Comparison of ENCODE assay signal across 16 cellular contexts in genomic region chr11:36156486-36157150, GRCh38.
DNase-seq lines count a peak whose midpoint lies in the region; ATAC-seq and TF ChIP-seq lines count a peak whose summit lies in the region.
"Had no signal": no experiment of that assay in that cellular context is flagged by ENCODE, and none has a peak within 500 bp of the region (broad histone marks: within the 10 kb centered on the region; RNA-seq: fewer than 3 reads in every experiment).

No MANE protein-coding gene starts in this region.

- no peaks in the 10 kb centered on the region for H3K36me3 Mint-ChIP-seq in glutamatergic neuron (ENCODE audit: unreplicated experiment)
- H3K36me3 Mint-ChIP-seq in activated CD8-positive, alpha-beta T cell treated with anti-CD3 and anti-CD28 coated beads for 36 hours (ENCODE audit: low read depth) = no peaks in the 10 kb centered on the region
- H3K36me3 Mint-ChIP-seq: naive thymus-derived CD8-positive, alpha-beta T cell had no signal

- DNase-seq in Right ventricle myocardium inferior (ENCODE audit: missing footprints) (no peak), right atrium auricular region (ENCODE audit: low spot score) (no peak), glutamatergic neuron (no peak), uterus (peak; percentile 33 to 34), DMS79 treated with DMSO at 0.1 percent for 48 hours (lab: John Stamatoyannopoulos, UW) (no peak), NCI-H82 (lab: John Stamatoyannopoulos, UW) (no peak)
- no peak for DNase-seq in activated CD8-positive, alpha-beta T cell treated with anti-CD3 and anti-CD28 coated beads for 36 hours
- DNase-seq: activated CD4-positive, alpha-beta T cell treated with anti-CD3 and anti-CD28 coated beads for 4 hours; activated T-cell treated with anti-CD3 and anti-CD28 coated beads, Interleukin-2, amount 50 U/mL, for 4 hours; amniotic stem cell; Calu3; naive thymus-derived CD8-positive, alpha-beta T cell; NCI-H2171 had no signal

- TF ChIP-seq CTCF in right atrium auricular region (IDR thresholded peaks at IDR 0.05) (no peak), glutamatergic neuron (IDR thresholded peaks at IDR 0.05; ENCODE audit: partially characterized antibody, unreplicated experiment) (no peak), uterus (IDR thresholded peaks at IDR 0.05) (no peak)
- TF ChIP-seq CTCF in activated CD8-positive, alpha-beta T cell treated with anti-CD3 and anti-CD28 coated beads for 36 hours (IDR thresholded peaks at IDR 0.05) = no peak

- intact Hi-C loops in Right ventricle myocardium inferior (cut with DNase I) = loop anchor here (10.0 kb wide), 1 partner anchor 98 kb away; no protein-coding TSS in a partner anchor
- intact Hi-C loops in uterus (cut with DNase I; ENCODE audit: low total_unique reads) = no loop called here
- intact Hi-C loops in activated CD8-positive, alpha-beta T cell treated with anti-CD3 and anti-CD28 coated beads for 36 hours (cut with micrococcal nuclease) = no loop called here

- peak overlapping the region; percentile 74 for H3K27ac Mint-ChIP-seq in glutamatergic neuron (ENCODE audit: unreplicated experiment)
- no peak overlapping the region for H3K27ac Mint-ChIP-seq in activated CD8-positive, alpha-beta T cell treated with anti-CD3 and anti-CD28 coated beads for 36 hours
- H3K27ac Mint-ChIP-seq: naive thymus-derived CD8-positive, alpha-beta T cell; T-helper 1 cell treated with Interleukin-12 subunit alpha and Interleukin-12 subunit beta and Interleukin-4 antibody, amounts not matched to agents 30 μg/mL and 1 μg/mL, for 36 hours had no signal

- no peak overlapping the region for H3K4me3 Mint-ChIP-seq in glutamatergic neuron (ENCODE audit: unreplicated experiment)
- H3K4me3 Mint-ChIP-seq in activated CD8-positive, alpha-beta T cell treated with anti-CD3 and anti-CD28 coated beads for 36 hours = no peak overlapping the region
- H3K4me3 Mint-ChIP-seq: activated T-cell treated with anti-CD3 and anti-CD28 coated beads, Interleukin-2, amount 50 U/mL, for 4 hours; naive thymus-derived CD8-positive, alpha-beta T cell; T-helper 1 cell treated with Interleukin-12 subunit alpha and Interleukin-12 subunit beta and Interleukin-4 antibody, amounts not matched to agents 30 μg/mL and 1 μg/mL, for 36 hours had no signal

- H3K36me3 ChIP-seq in right atrium auricular region = no peaks in the 10 kb centered on the region
- no peaks in the 10 kb centered on the region for H3K36me3 ChIP-seq in uterus
- H3K36me3 ChIP-seq: gastroesophageal sphincter had no signal

- POLR2A ChIA-PET in activated CD8-positive, alpha-beta T cell treated with anti-CD3 and anti-CD28 coated beads for 36 hours (lab: Charles Lee) = no interaction called here

- H3K27me3 ChIP-seq in right atrium auricular region (no peaks in the 10 kb centered on the region), uterus (no peaks in the 10 kb centered on the region)
- H3K27me3 ChIP-seq: gastroesophageal sphincter had no signal

- peaks cover 0 to 19% of the 10 kb centered on the region in 2 donors for H3K4me1 ChIP-seq in right atrium auricular region
- peaks cover 0 to 9% of the 10 kb centered on the region in 2 donors for H3K4me1 ChIP-seq in uterus

- no peaks in the 10 kb centered on the region for H3K9me3 ChIP-seq in right atrium auricular region
- H3K9me3 ChIP-seq in uterus = no peaks in the 10 kb centered on the region
- H3K9me3 ChIP-seq: gastroesophageal sphincter had no signal

- CTCF ChIA-PET in activated CD8-positive, alpha-beta T cell treated with anti-CD3 and anti-CD28 coated beads for 36 hours (lab: Charles Lee) = no interaction called here

- peaks cover 43% of the 10 kb centered on the region for H3K4me1 Mint-ChIP-seq in glutamatergic neuron (ENCODE audit: low read depth, unreplicated experiment)
- H3K4me1 Mint-ChIP-seq in activated CD8-positive, alpha-beta T cell treated with anti-CD3 and anti-CD28 coated beads for 36 hours (ENCODE audit: low read depth) = no peaks in the 10 kb centered on the region
- H3K4me1 Mint-ChIP-seq: naive thymus-derived CD8-positive, alpha-beta T cell had no signal

- peaks cover 9% of the 10 kb centered on the region for H3K27me3 Mint-ChIP-seq in glutamatergic neuron (ENCODE audit: unreplicated experiment)
- peaks cover 5% of the 10 kb centered on the region for H3K27me3 Mint-ChIP-seq in activated CD8-positive, alpha-beta T cell treated with anti-CD3 and anti-CD28 coated beads for 36 hours

- ATAC-seq in Right ventricle myocardium inferior = peak; percentile 29
- ATAC-seq in activated CD8-positive, alpha-beta T cell treated with anti-CD3 and anti-CD28 coated beads for 36 hours = no peak
- ATAC-seq: activated T-cell treated with anti-CD3 and anti-CD28 coated beads, Interleukin-2, amount 50 U/mL, for 4 hours; gastroesophageal sphincter; naive thymus-derived CD8-positive, alpha-beta T cell had no signal

- no peak overlapping the region for H3K4me3 ChIP-seq in right atrium auricular region
- no peak overlapping the region for H3K4me3 ChIP-seq in uterus
- H3K4me3 ChIP-seq: gastroesophageal sphincter had no signal

- H3K27ac ChIP-seq in right atrium auricular region = peak overlapping the region in 1 of 2 donors; percentile 10
- peak overlapping the region; percentile 53 for H3K27ac ChIP-seq in angular gyrus (ENCODE audit: low read depth, low read length)
- H3K27ac ChIP-seq in uterus = peak overlapping the region; percentile 54 to 66

- H3K9me3 Mint-ChIP-seq in glutamatergic neuron (ENCODE audit: unreplicated experiment) = peaks cover 4% of the 10 kb centered on the region
- H3K9me3 Mint-ChIP-seq in activated CD8-positive, alpha-beta T cell treated with anti-CD3 and anti-CD28 coated beads for 36 hours = no peaks in the 10 kb centered on the region
- H3K9me3 Mint-ChIP-seq: activated T-cell treated with anti-CD3 and anti-CD28 coated beads, Interleukin-2, amount 50 U/mL, for 4 hours; T-helper 1 cell treated with Interleukin-12 subunit alpha and Interleukin-12 subunit beta and Interleukin-4 antibody, amounts not matched to agents 30 μg/mL and 1 μg/mL, for 36 hours had no signal

- TF ChIP-seq POLR2A in uterus (IDR thresholded peaks at IDR 0.05) = no peak

Comparison
In these comparisons a context has a peak if more than half of its experiments do, and no peak if none do; other contexts are left out.
1. DNase-seq: peak in uterus (2 of 2); none in Right ventricle myocardium inferior (single experiment), right atrium auricular region (single experiment), glutamatergic neuron (single experiment), DMS79 treated with DMSO at 0.1 percent for 48 hours (single experiment), NCI-H82 (single experiment) and activated CD8-positive, alpha-beta T cell treated with anti-CD3 and anti-CD28 coated beads for 36 hours (single experiment).